Comparison of ENCODE assay signal across 21 cellular contexts in the genomic region with DNA sequence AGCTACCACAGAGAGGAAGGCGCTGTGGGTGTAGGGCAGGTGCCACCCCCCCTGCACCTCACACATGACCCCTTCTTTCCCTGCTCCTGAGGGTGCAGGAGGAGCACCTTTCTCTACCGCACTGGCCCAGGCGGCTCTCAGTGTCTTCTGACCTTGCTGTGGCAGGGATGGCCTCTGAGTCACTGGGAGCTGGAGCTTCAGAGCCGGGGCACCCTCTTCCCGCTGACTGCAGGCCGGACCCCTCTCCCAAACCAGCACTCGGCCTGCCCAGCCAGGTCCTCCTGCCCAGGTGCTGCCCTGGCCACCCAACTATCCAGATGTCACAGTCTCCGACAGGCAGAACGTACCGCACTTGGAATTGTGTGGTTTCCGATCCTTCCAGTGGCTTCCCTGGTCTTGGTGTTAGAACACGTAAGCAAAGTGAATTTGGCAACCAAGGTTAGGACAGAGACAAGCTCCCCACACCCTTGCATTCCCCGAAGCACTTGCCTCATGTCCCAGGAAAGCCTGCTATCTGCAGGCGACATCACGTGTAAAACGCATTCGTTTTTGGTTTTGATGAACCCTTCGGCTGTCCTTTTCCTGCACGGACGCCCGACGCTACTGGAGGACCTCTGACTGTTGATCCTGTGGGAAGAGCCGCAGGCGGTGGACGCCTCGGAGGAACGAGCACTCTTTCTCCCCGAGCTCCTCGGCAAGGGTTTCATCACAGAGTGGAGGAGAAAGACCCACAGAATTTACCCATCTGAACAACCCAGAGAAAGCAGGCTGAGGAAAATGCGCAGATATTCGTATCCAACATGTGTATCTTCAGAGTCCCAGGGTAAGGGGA. TPM values are rescaled to one million over a fixed set of nuclear protein-coding genes. Genes with fewer than 3 reads are reported as not detected.
DNase-seq lines count a peak whose midpoint lies in the region; ATAC-seq and TF ChIP-seq lines count a peak whose summit lies in the region.
"Had no signal": no experiment of that assay in that cellular context is flagged by ENCODE, and none has a peak within 500 bp of the region (broad histone marks: within the 10 kb centered on the region; RNA-seq: fewer than 3 reads in every experiment).

No MANE protein-coding gene starts in this region.

- H3K14ac ChIP-seq in neuronal stem cell (ENCODE audit: low read length), result no peak overlapping the region

- H2BK15ac ChIP-seq in neuronal stem cell (ENCODE audit: low read length), result no peak overlapping the region

- H3K4me3 ChIP-seq in Peyer's patch (no peak overlapping the region), endodermal cell (ENCODE audit: low read length) (no peak overlapping the region), neuronal stem cell (ENCODE audit: low read length in 2 of 2) (no peak overlapping the region), suprapubic skin (no peak overlapping the region), SK-N-SH (ENCODE audit: low read depth in 2 of 2, low read length in 1 of 2) (no peak overlapping the region)
- H3K4me3 ChIP-seq: GM23248 had no signal

- H3K4me1 Mint-ChIP-seq in endodermal cell, result no peaks in the 10 kb centered on the region

- no peak overlapping the region for H3K18ac ChIP-seq in neuronal stem cell (ENCODE audit: low read length)

- H3F3A ChIP-seq in SK-N-SH (replicated peaks; ENCODE audit: insufficient read depth), result no peaks in the 10 kb centered on the region

- H2AFZ ChIP-seq in neuronal stem cell (ENCODE audit: low read length) (no peak overlapping the region), SK-N-SH (ENCODE audit: low read depth) (no peak overlapping the region)
- H2AFZ ChIP-seq: GM23248 had no signal

- H3K9me2 ChIP-seq in SK-N-SH, result no peaks in the 10 kb centered on the region

- TF ChIP-seq EP300 in suprapubic skin (IDR thresholded peaks at IDR 0.05) (no peak), SK-N-SH (IDR thresholded peaks at IDR 0.05; ENCODE audit: borderline replicate concordance in 1 of 2, low read depth in 1 of 2, low read length in 1 of 2) (no peak)

- peaks cover 26% of the 10 kb centered on the region for H3K27me3 Mint-ChIP-seq in endodermal cell (ENCODE audit: insufficient read depth)

- peak overlapping the region; percentile 32 for H3K23ac ChIP-seq in neuronal stem cell (ENCODE audit: low read depth, low read length, poor library complexity)

- H2BK12ac ChIP-seq in neuronal stem cell (ENCODE audit: low read length), result no peak overlapping the region

- no peak overlapping the region for H3K4me3 Mint-ChIP-seq in endodermal cell

- no peak overlapping the region for H3K4ac ChIP-seq in neuronal stem cell (ENCODE audit: low read length)

- no peaks in the 10 kb centered on the region for H4K20me1 ChIP-seq in SK-N-SH (ENCODE audit: insufficient read depth)

- no peak overlapping the region for H3K9ac ChIP-seq in endodermal cell (ENCODE audit: extremely low read depth, low read length, poor library complexity, severe bottlenecking)
- H3K9ac ChIP-seq in neuronal stem cell (ENCODE audit: low read depth, low read length, poor library complexity), result no peak overlapping the region
- H3K9ac ChIP-seq in SK-N-SH, result no peak overlapping the region
- H3K9ac ChIP-seq: GM23248 had no signal

- H3K27me3 ChIP-seq in Peyer's patch (no peaks in the 10 kb centered on the region), endodermal cell (ENCODE audit: control insufficient read depth, insufficient read depth, low read length, poor library complexity, severe bottlenecking) (peaks cover 13% of the 10 kb centered on the region), neuronal stem cell (ENCODE audit: control insufficient read depth in 3 of 3, insufficient read depth in 3 of 3, low read depth in 1 of 3, low read length in 3 of 3) (peaks cover 0 to 12% (median 5%) of the 10 kb centered on the region in 3 experiments), suprapubic skin (peaks cover 63% of the 10 kb centered on the region), SK-N-SH (ENCODE audit: insufficient read depth) (peaks cover 74% of the 10 kb centered on the region)
- H3K27me3 ChIP-seq: BE2C had no signal

- DNase-seq in Peyer's patch (peak in 2 of 3 donors; percentile 15 to 30), endodermal cell (peak; percentile 30), neuronal stem cell (ENCODE audit: low spot score) (no peak), suprapubic skin (ENCODE audit: low spot score in 2 of 2) (peak; percentile 14 to 52), Kasumi-1 (lab: John Stamatoyannopoulos, UW) (no peak), SK-N-SH (no peak), islet precursor cell (no peak)
- DNase-seq: BE2C, GM23248, IMR-90, KG1, NCI-H1048, NCI-H1417, NCI-H1694, NCI-H2029 treated with DMSO at 0.1 percent for 48 hours, NCI-H446 treated with DMSO at 0.1 percent for 48 hours, NCI-H526, NCI-H82, SHP77 treated with DMSO at 0.1 percent for 48 hours had no signal

- H3K27ac Mint-ChIP-seq in endodermal cell, result no peak overlapping the region

- H3K36me3 Mint-ChIP-seq in endodermal cell (ENCODE audit: low read depth), result no peaks in the 10 kb centered on the region

- WGBS in endodermal cell (ENCODE audit: insufficient coverage in 1 of 2, insufficient read length in 1 of 2), 2 experiments, result 92 to 95% methylated on average over 30 to 31 of the region's 31 CpGs
- no CpG with 5 or more reads among the region's 31 CpGs for WGBS in neuronal stem cell (ENCODE audit: extremely low coverage in 2 of 2, insufficient read length in 2 of 2, insufficient replicate concordance in 1 of 2), 2 donors
- 87% methylated on average over 24 of the region's 31 CpGs for WGBS in suprapubic skin
- WGBS in SK-N-SH (ENCODE audit: low lambda C conversion rate), result 27% methylated on average over 30 of the region's 31 CpGs

- TF ChIP-seq POLR2A in Peyer's patch (IDR thresholded peaks at IDR 0.05) (no peak), suprapubic skin (IDR thresholded peaks at IDR 0.05) (no peak)

- POLR2A ChIA-PET in SK-N-SH (lab: Yijun Ruan, JAX), result no interaction called here

- H3K9me3 Mint-ChIP-seq in endodermal cell, result peaks cover 22% of the 10 kb centered on the region

- H3K4me2 ChIP-seq in neuronal stem cell (ENCODE audit: insufficient read depth, low read length, poor library complexity, severe bottlenecking) (no peak overlapping the region), SK-N-SH (no peak overlapping the region)

- peak overlapping the region; percentile 63 for H2AK5ac ChIP-seq in neuronal stem cell (ENCODE audit: low read depth, low read length)

- no peak overlapping the region for H4K91ac ChIP-seq in neuronal stem cell (ENCODE audit: low read depth, low read length, poor library complexity)

- no peak for TF ChIP-seq CTCF in Peyer's patch (IDR thresholded peaks at IDR 0.05)
- TF ChIP-seq CTCF in endodermal cell (conservative IDR thresholded peaks at IDR 0.05), result no peak
- no peak for TF ChIP-seq CTCF in suprapubic skin (IDR thresholded peaks at IDR 0.05)
- no peak for TF ChIP-seq CTCF in SK-N-SH (IDR thresholded peaks at IDR 0.05)

- no peak for ATAC-seq in GM19397 (IDR thresholded peaks at IDR 0.05; ENCODE audit: unreplicated experiment)

- H3K79me2 ChIP-seq in SK-N-SH (ENCODE audit: insufficient read depth), result no peaks in the 10 kb centered on the region

- H3K4me1 ChIP-seq in Peyer's patch, result no peaks in the 10 kb centered on the region
- H3K4me1 ChIP-seq in endodermal cell (ENCODE audit: control insufficient read depth, insufficient read depth, low read length), result no peaks in the 10 kb centered on the region
- no peaks in the 10 kb centered on the region for H3K4me1 ChIP-seq in neuronal stem cell (ENCODE audit: control insufficient read depth in 2 of 2, insufficient read depth in 1 of 2, low read depth in 1 of 2, low read length in 2 of 2)
- H3K4me1 ChIP-seq in suprapubic skin, result no peaks in the 10 kb centered on the region
- no peaks in the 10 kb centered on the region; a peak in 1 of 4 replicates for H3K4me1 ChIP-seq in SK-N-SH (ENCODE audit: control insufficient read depth in 1 of 2, insufficient read depth in 2 of 2, low read depth in 1 of 2, low read length in 1 of 2)
- H3K4me1 ChIP-seq: BE2C had no signal

- H4K8ac ChIP-seq in neuronal stem cell (ENCODE audit: low read depth, low read length), result no peak overlapping the region

- no peak overlapping the region for H2BK120ac ChIP-seq in neuronal stem cell (ENCODE audit: low read depth, low read length)

- H3K9me3 ChIP-seq in Peyer's patch, result no peaks in the 10 kb centered on the region
- H3K9me3 ChIP-seq in endodermal cell (ENCODE audit: control insufficient read depth, low read length), result peaks cover 9% of the 10 kb centered on the region
- peaks cover 4 to 5% of the 10 kb centered on the region in 2 donors for H3K9me3 ChIP-seq in neuronal stem cell (replicated peaks in 1 of 2; ENCODE audit: control insufficient read depth in 2 of 2, insufficient read depth in 1 of 2, low read depth in 1 of 2, low read length in 2 of 2)
- peaks cover 3% of the 10 kb centered on the region for H3K9me3 ChIP-seq in suprapubic skin
- H3K9me3 ChIP-seq in SK-N-SH, result no peaks in the 10 kb centered on the region
- H3K9me3 ChIP-seq: BE2C had no signal

- H3K36me3 ChIP-seq in Peyer's patch, result no peaks in the 10 kb centered on the region
- no peaks in the 10 kb centered on the region for H3K36me3 ChIP-seq in endodermal cell (ENCODE audit: control insufficient read depth, insufficient read depth, low read length)
- H3K36me3 ChIP-seq in neuronal stem cell (replicated peaks in 1 of 2; ENCODE audit: control insufficient read depth in 2 of 2, insufficient read depth in 2 of 2, low read length in 2 of 2), result no peaks in the 10 kb centered on the region
- no peaks in the 10 kb centered on the region for H3K36me3 ChIP-seq in suprapubic skin
- H3K36me3 ChIP-seq in SK-N-SH (replicated peaks in 1 of 2; ENCODE audit: control insufficient read depth in 1 of 2, insufficient read depth in 2 of 2, low read length in 1 of 2), result no peaks in the 10 kb centered on the region
- H3K36me3 ChIP-seq: BE2C had no signal

- H2BK5ac ChIP-seq in neuronal stem cell (ENCODE audit: low read length), result peak overlapping the region; percentile 32

- H3K79me1 ChIP-seq in neuronal stem cell (ENCODE audit: low read depth, low read length), result peaks cover 1% of the 10 kb centered on the region

- H3K27ac ChIP-seq in Peyer's patch (no peak overlapping the region), endodermal cell (ENCODE audit: low read depth, low read length) (no peak overlapping the region), neuronal stem cell (replicated peaks; ENCODE audit: low read length) (no peak overlapping the region), suprapubic skin (no peak overlapping the region), SK-N-SH (ENCODE audit: low read depth in 2 of 2, low read length in 1 of 2) (no peak overlapping the region)
- H3K27ac ChIP-seq: GM23248, RWPE1 had no signal

- no peak for TF ChIP-seq RAD21 in SK-N-SH (IDR thresholded peaks at IDR 0.05; ENCODE audit: low read length)

- CTCF ChIA-PET in SK-N-SH (lab: Yijun Ruan, JAX), result no interaction called here

TF ChIP-seq in SK-N-SH, 30 proteins besides CTCF, POLR2A, EP300 and RAD21:
- no peak for TF ChIP-seq MEF2A (IDR thresholded peaks at IDR 0.05; ENCODE audit: borderline replicate concordance, low read depth)

RNA-seq across cellular contexts. Expression of a gene that starts 24.7 kb away (rescaled TPM):
- total RNA-seq in Peyer's patch, result 1 to 10 TPM in 3 of 4 donors, not detected in 1; 2.3 to 3.8 (median 3.2) TPM
- total RNA-seq in endodermal cell, result not detected
- 0.32 TPM for polyA plus RNA-seq in endodermal cell (2013, experiment 1 of 2)
- polyA plus RNA-seq in endodermal cell (2013, experiment 2 of 2), result not detected
- 0.29 TPM for polyA plus RNA-seq in neuronal stem cell (2013, experiment 1 of 2)
- polyA plus RNA-seq in neuronal stem cell (2013, experiment 2 of 2), result 0.29 TPM
- not detected for total RNA-seq in suprapubic skin
- polyA plus RNA-seq in SK-N-SH (2012; rRNA removed), result not detected in 2 replicates
- not detected in 2 replicates for polyA plus RNA-seq in SK-N-SH (2012; cell fraction: cytosol; rRNA removed)
- not detected in 2 replicates for polyA plus RNA-seq in SK-N-SH (2012; cell fraction: nucleus; rRNA removed)
- total RNA-seq: GM23248, IMR-90 had no signal
- polyA plus RNA-seq: GM23248, IMR-90 had no signal

Comparison
In these comparisons a context has a peak if more than half of its experiments do, and no peak if none do; other contexts are left out.
1. DNase-seq: peak in Peyer's patch (2 of 3), endodermal cell (single experiment) and suprapubic skin (2 of 2); none in neuronal stem cell (single experiment), Kasumi-1 (0 of 2), SK-N-SH (single experiment) and islet precursor cell (single experiment).